8 cellular contexts compared by ENCODE assay signal in genomic region chr4:177441061-177441802, GRCh38. TPM values are rescaled to one million over a fixed set of nuclear protein-coding genes. Genes with fewer than 3 reads are reported as not detected.
DNase-seq lines count a peak whose midpoint lies in the region; ATAC-seq and TF ChIP-seq lines count a peak whose summit lies in the region.

No MANE protein-coding gene starts in this region.

- no peaks in the 10 kb centered on the region for H3K9me3 Mint-ChIP-seq in activated naive CD4-positive, alpha-beta T cell treated with anti-CD3 and anti-CD28 coated beads, Interleukin-2, amount 50 U/mL, for 72 hours

- peak overlapping the region; percentile 96 to 98 for H3K27ac Mint-ChIP-seq in activated naive CD4-positive, alpha-beta T cell treated with anti-CD3 and anti-CD28 coated beads, Interleukin-2, amount 50 U/mL, for 72 hours

- H3K27ac ChIP-seq in smooth muscle cell (ENCODE audit: low read depth): peak overlapping the region; percentile 82

- H3K4me3 ChIP-seq in HFF-Myc (replicated peaks; ENCODE audit: low read depth, low read length) (peak overlapping the region; percentile 48), NB4 (ENCODE audit: low read depth, low read length) (peak overlapping the region; percentile 88), iPS-15b (ENCODE audit: low read depth, low read length) (peak overlapping the region; percentile 73), smooth muscle cell (peak overlapping the region; percentile 68)

- H3K4me1 ChIP-seq in iPS-15b (ENCODE audit: control insufficient read depth, insufficient read depth, low read length) (peaks cover 10% of the 10 kb centered on the region), smooth muscle cell (ENCODE audit: low read depth) (peaks cover 8% of the 10 kb centered on the region)

- H3K27me3 ChIP-seq in iPS-15b (ENCODE audit: control insufficient read depth, insufficient read depth, low read length) (no peaks in the 10 kb centered on the region), smooth muscle cell (ENCODE audit: low read depth) (no peaks in the 10 kb centered on the region)

- H3F3A ChIP-seq in smooth muscle cell (ENCODE audit: low read depth): peaks cover 2% of the 10 kb centered on the region

- peak overlapping the region; percentile 57 for H2AFZ ChIP-seq in smooth muscle cell (ENCODE audit: low read depth)

- ATAC-seq in activated naive CD4-positive, alpha-beta T cell treated with anti-CD3 and anti-CD28 coated beads, Interleukin-2, amount 50 U/mL, for 72 hours: no peak

- peaks cover 17 to 18% of the 10 kb centered on the region in 2 donors for H3K36me3 Mint-ChIP-seq in activated naive CD4-positive, alpha-beta T cell treated with anti-CD3 and anti-CD28 coated beads, Interleukin-2, amount 50 U/mL, for 72 hours

- H3K9me3 ChIP-seq in iPS-15b (ENCODE audit: control insufficient read depth, insufficient read depth, low read length) (no peaks in the 10 kb centered on the region), smooth muscle cell (replicated peaks; ENCODE audit: low read depth) (no peaks in the 10 kb centered on the region)

- peak overlapping the region; percentile 86 for H3K4me2 ChIP-seq in smooth muscle cell

- TF ChIP-seq CTCF in HFF-Myc (IDR thresholded peaks at IDR 0.05; ENCODE audit: low read depth, low read length, missing control alignments): no peak
- TF ChIP-seq CTCF in NB4 (IDR thresholded peaks at IDR 0.05; ENCODE audit: low read depth, low read length): peak; percentile 26
- TF ChIP-seq CTCF in smooth muscle cell (IDR thresholded peaks at IDR 0.05; ENCODE audit: borderline replicate concordance, insufficient read depth, poor library complexity, severe bottlenecking): no peak

- TF ChIP-seq POLR2A in NB4 (IDR thresholded peaks at IDR 0.05; ENCODE audit: extremely low read depth, insufficient read length): no peak

- no peaks in the 10 kb centered on the region for H3K79me2 ChIP-seq in smooth muscle cell (ENCODE audit: low read depth)

- DNase-seq in stimulated activated CD4-positive, alpha-beta T cell treated with anti-CD3 and anti-CD28 coated beads, Interleukin-12 subunit alpha, Interleukin-12 subunit beta, amount 100 ng/mL, for 4 hours: peak; percentile 2
- DNase-seq in stimulated activated CD4-positive, alpha-beta T cell treated with anti-CD3 and anti-CD28 coated beads, Interleukin-4, amount 100 ng/mL, for 4 hours: no peak
- DNase-seq in HFF-Myc (ENCODE audit: extremely low read depth, low read depth) (no peak), NB4 (ENCODE audit: low read depth) (peak; percentile 87), smooth muscle cell (lab: John Stamatoyannopoulos, UW; ENCODE audit: unreplicated experiment) (no peak), AG08395 (ENCODE audit: low spot score) (no peak)
- DNase-seq in activated naive CD4-positive, alpha-beta T cell treated with anti-CD3 and anti-CD28 coated beads, Interleukin-2, amount 50 U/mL, for 72 hours (ENCODE audit: low spot score in 2 of 2): peak in 1 of 2 donors; percentile 12

- H4K20me1 ChIP-seq in smooth muscle cell (ENCODE audit: low read depth): no peaks in the 10 kb centered on the region

- H3K9ac ChIP-seq in iPS-15b (ENCODE audit: low read depth, low read length) (peak overlapping the region; percentile 70), smooth muscle cell (ENCODE audit: low read depth) (peak overlapping the region; percentile 70)

- WGBS in smooth muscle cell (ENCODE audit: low lambda C conversion rate): 41% methylated on average over 12 of the region's 12 CpGs

- H3K36me3 ChIP-seq in iPS-15b (ENCODE audit: control insufficient read depth, insufficient read depth, low read length): no peaks in the 10 kb centered on the region
- no peaks in the 10 kb centered on the region for H3K36me3 ChIP-seq in smooth muscle cell (ENCODE audit: low read depth)

RNA-seq across cellular contexts. Expression of gene AGA, which starts 1.0 kb away (rescaled TPM):
- total RNA-seq in activated naive CD4-positive, alpha-beta T cell treated with anti-CD3 and anti-CD28 coated beads, Interleukin-2, amount 50 U/mL, for 72 hours: 10 to 100 TPM; 11.6 to 19.1 TPM
- 19.1 and 23.4 TPM in 2 replicates for total RNA-seq in smooth muscle cell
- 16.4 and 17.6 TPM in 2 replicates for polyA plus RNA-seq in smooth muscle cell

Comparison
In these comparisons a context has a peak if more than half of its experiments do, and no peak if none do; other contexts are left out.
1. DNase-seq: peak in stimulated activated CD4-positive, alpha-beta T cell treated with anti-CD3 and anti-CD28 coated beads, Interleukin-12 subunit alpha, Interleukin-12 subunit beta, amount 100 ng/mL, for 4 hours (single experiment) and NB4 (single experiment); none in stimulated activated CD4-positive, alpha-beta T cell treated with anti-CD3 and anti-CD28 coated beads, Interleukin-4, amount 100 ng/mL, for 4 hours (0 of 2), HFF-Myc (single experiment), smooth muscle cell (single experiment) and AG08395 (single experiment).
2. Peak in every context shown above with its lines, with median percentiles within 50 percentile points of each other: H3K4me3 ChIP-seq.